10 cellular contexts compared by ENCODE assay signal in the genomic region with DNA sequence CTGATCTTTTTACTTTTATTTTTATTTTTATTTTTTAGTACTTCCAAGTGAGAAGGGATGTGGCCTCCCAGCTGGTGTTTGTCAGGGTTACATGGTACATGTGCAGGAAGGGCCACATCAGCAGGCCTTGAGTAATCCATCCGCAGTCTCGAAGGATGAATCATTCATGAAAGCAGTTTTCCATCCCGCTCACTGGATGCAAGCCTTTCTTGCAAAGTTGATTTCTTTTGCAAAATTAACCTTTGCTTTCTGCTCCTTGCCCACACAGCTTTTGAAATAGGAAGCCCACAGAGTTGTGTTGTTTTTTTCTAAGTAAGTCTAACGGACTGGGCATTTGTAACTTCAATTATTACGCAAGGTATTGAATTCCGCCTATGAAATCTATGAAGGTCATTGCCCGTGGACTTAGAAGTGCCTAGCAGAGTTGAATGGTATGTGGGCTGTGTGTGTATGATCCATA.
DNase-seq lines count a peak whose midpoint lies in the region; ATAC-seq and TF ChIP-seq lines count a peak whose summit lies in the region.
"Had no signal": no experiment of that assay in that cellular context is flagged by ENCODE, and none has a peak within 500 bp of the region (broad histone marks: within the 10 kb centered on the region; RNA-seq: fewer than 3 reads in every experiment).

No MANE protein-coding gene starts in this region.

- H3K27me3 ChIP-seq in AG04450 (ENCODE audit: control insufficient read depth, insufficient read depth, low read length) = no peaks in the 10 kb centered on the region
- no peaks in the 10 kb centered on the region for H3K27me3 ChIP-seq in IMR-90 (ENCODE audit: control insufficient read depth, insufficient read depth, low read length)
- H3K27me3 ChIP-seq in mammary epithelial cell (ENCODE audit: insufficient read depth, low read length) = no peaks in the 10 kb centered on the region
- no peaks in the 10 kb centered on the region for H3K27me3 ChIP-seq in lung (ENCODE audit: control insufficient read depth, insufficient read depth)
- H3K27me3 ChIP-seq: cardiac muscle cell had no signal

- no peak overlapping the region for H3K27ac Mint-ChIP-seq in T-cell

- TF ChIP-seq CTCF in AG04450 (IDR thresholded peaks at IDR 0.05; ENCODE audit: low read depth, low read length) (no peak), IMR-90 (conservative IDR thresholded peaks at IDR 0.05; ENCODE audit: low read depth, low read length) (no peak), mammary epithelial cell (conservative IDR thresholded peaks at IDR 0.05 in 1 of 2, IDR thresholded peaks at IDR 0.05 in 1 of 2; ENCODE audit: extremely low read depth in 1 of 2, insufficient read depth in 1 of 2, low read depth in 1 of 2, low read length in 2 of 2) (no peak), lung (IDR thresholded peaks at IDR 0.05; ENCODE audit: control extremely low read depth, extremely low read depth) (no peak)

- no peak overlapping the region for H2AK9ac ChIP-seq in IMR-90 (replicated peaks; ENCODE audit: low read depth, low read length, poor library complexity)

- H3K4me1 ChIP-seq in IMR-90 (ENCODE audit: control insufficient read depth, insufficient read depth, low read length) (peaks cover 25% of the 10 kb centered on the region), mammary epithelial cell (ENCODE audit: insufficient read depth, low read length) (peaks cover 23% of the 10 kb centered on the region), lung (ENCODE audit: control insufficient read depth in 2 of 2, insufficient read depth in 2 of 2, low read length in 2 of 2) (peaks cover 0 to 3% of the 10 kb centered on the region in 2 donors)

- H3K4me3 Mint-ChIP-seq in T-cell = no peak overlapping the region

- H2AK5ac ChIP-seq in IMR-90 (ENCODE audit: low read depth, low read length) = peak overlapping the region; percentile 6; the same call in 1 of the 2 replicates

- no TSS peak for BruUV-seq in IMR-90 (replicated peaks; lab: Mats Ljungman, UMichigan)
- BruUV-seq in mammary epithelial cell (replicated peaks; lab: Mats Ljungman, UMichigan) = no TSS peak

- peaks cover 51 to 81% of the 10 kb centered on the region in 2 experiments for H3K79me1 ChIP-seq in IMR-90 (ENCODE audit: low read depth in 1 of 2, low read length in 2 of 2)

- H3K9ac ChIP-seq in IMR-90 (ENCODE audit: low read depth, low read length) (peak overlapping the region; percentile 71; the same call in 1 of the 2 replicates), mammary epithelial cell (ENCODE audit: insufficient read depth, low read length) (no peak overlapping the region)

- CTCF ChIA-PET in AG04450 (lab: Charles Lee) (no interaction called here), IMR-90 (lab: Yijun Ruan, JAX) (interaction anchor here (1.1 kb wide), 1 partner anchor 107 kb away, joined by 4 read pairs; no protein-coding TSS in a partner anchor), mammary epithelial cell (lab: Charles Lee; ENCODE audit: low non-redundant PET) (no interaction called here), T-cell (lab: Charles Lee) (interaction anchor here in 1 of 2 donors (0.6 kb wide), 1 partner anchor 10 kb away, joined by 3 read pairs; no protein-coding TSS in a partner anchor)

- peak; percentile 97 for DNase-seq in AG04450 (ENCODE audit: low read depth, low spot score)
- DNase-seq in IMR-90 = peak; percentile 99
- DNase-seq in mammary epithelial cell = peak; percentile 81
- peak; percentile 58 for DNase-seq in lung (ENCODE audit: low spot score)
- DNase-seq in NCI-H2227 treated with DMSO at 0.1 percent for 48 hours (lab: John Stamatoyannopoulos, UW) = no peak
- no peak for DNase-seq in T-cell
- DNase-seq: NCI-H187 had no signal

- H3K9me3 ChIP-seq in AG04450 (ENCODE audit: control insufficient read depth, insufficient read depth, low read length) (no peaks in the 10 kb centered on the region), IMR-90 (ENCODE audit: control insufficient read depth, insufficient read depth, low read length) (no peaks in the 10 kb centered on the region), mammary epithelial cell (replicated peaks; ENCODE audit: insufficient read depth, low read length) (no peaks in the 10 kb centered on the region), lung (ENCODE audit: control insufficient read depth in 2 of 2, insufficient read depth in 1 of 2, low read length in 1 of 2) (no peaks in the 10 kb centered on the region)

- H3K27me3 Mint-ChIP-seq in T-cell = no peaks in the 10 kb centered on the region

- peak overlapping the region; percentile 99 for H2BK5ac ChIP-seq in IMR-90 (ENCODE audit: low read depth, low read length, poor library complexity, severe bottlenecking)

- dilution Hi-C loops in IMR-90 (cut with HindIII; ENCODE audit: low sequenced_read_pairs, unreplicated experiment) = no loop called here
- dilution Hi-C loops in mammary epithelial cell (cut with HindIII; ENCODE audit: low sequenced_read_pairs) = no loop called here

- peak overlapping the region; percentile 93 for H3K56ac ChIP-seq in IMR-90 (ENCODE audit: extremely low read depth, insufficient read depth, low read length)

- no peaks in the 10 kb centered on the region for H3K79me2 ChIP-seq in mammary epithelial cell (ENCODE audit: insufficient read depth, low read length)

- H3K4me3 ChIP-seq in AG04450 (ENCODE audit: low read depth, low read length) (no peak overlapping the region), IMR-90 (ENCODE audit: insufficient read depth, low read depth, low read length) (no peak overlapping the region), mammary epithelial cell (replicated peaks in 1 of 3; ENCODE audit: insufficient read depth in 1 of 3, low read depth in 2 of 3, low read length in 3 of 3) (no peak overlapping the region), lung (no peak overlapping the region)
- H3K4me3 ChIP-seq: cardiac muscle cell had no signal

- H3K27ac ChIP-seq in AG04450 (ENCODE audit: low read depth, low read length) (peak overlapping the region; percentile 95), IMR-90 (ENCODE audit: insufficient read depth, low read length) (peak overlapping the region; percentile 100), mammary epithelial cell (ENCODE audit: insufficient read depth, low read depth, low read length) (no peak overlapping the region), lung (ENCODE audit: low read depth in 1 of 2, low read length in 1 of 2) (no peak overlapping the region)
- H3K27ac ChIP-seq: cardiac muscle cell had no signal

- peak overlapping the region; percentile 91; the same call in 1 of the 2 replicates for H3K23ac ChIP-seq in IMR-90 (ENCODE audit: low read depth, low read length)

- peak overlapping the region; percentile 96; the same call in 1 of the 2 replicates for H3K4ac ChIP-seq in IMR-90 (ENCODE audit: low read depth, low read length)

- intact Hi-C loops in IMR-90 (cut with micrococcal nuclease) (no loop called here), mammary epithelial cell (cut with micrococcal nuclease) (no loop called here)

- POLR2A ChIA-PET in AG04450 (lab: Yijun Ruan, JAX) = interaction anchor here (0.6 to 1.9 kb wide), 7 partner anchors 11 to 181 kb away, joined by 3 to 6 read pairs (median 3); no protein-coding TSS in a partner anchor
- POLR2A ChIA-PET in IMR-90 (lab: Charles Lee; ENCODE audit: unreplicated experiment) = interaction anchor here (0.6 kb wide), 1 partner anchor 17 kb away, joined by 5 read pairs; no protein-coding TSS in a partner anchor
- POLR2A ChIA-PET in T-cell (lab: Charles Lee) = no interaction called here

- H3K14ac ChIP-seq in IMR-90 (replicated peaks; ENCODE audit: low read depth, low read length) = peak overlapping the region; percentile 90

- no peaks in the 10 kb centered on the region for H4K20me1 ChIP-seq in IMR-90 (ENCODE audit: insufficient read depth, low read length)
- H4K20me1 ChIP-seq in mammary epithelial cell (ENCODE audit: insufficient read depth, low read length) = no peaks in the 10 kb centered on the region

- H3K4me1 Mint-ChIP-seq in T-cell = peaks cover 40 to 51% (median 46%) of the 10 kb centered on the region in 3 donors

- H3K9me3 Mint-ChIP-seq in T-cell = peaks cover 0 to 13% (median 4%) of the 10 kb centered on the region in 3 donors

- peak overlapping the region; percentile 92 for H4K91ac ChIP-seq in IMR-90 (ENCODE audit: insufficient read depth, low read depth, low read length)

- peak overlapping the region; percentile 40; the same call in 1 of the 2 replicates for H3K4me2 ChIP-seq in IMR-90 (ENCODE audit: low read depth, low read length)
- peak overlapping the region; percentile 26 for H3K4me2 ChIP-seq in mammary epithelial cell (ENCODE audit: insufficient read depth, low read depth, low read length)

- H4K5ac ChIP-seq in IMR-90 (ENCODE audit: low read depth, low read length) = no peak overlapping the region

- 0% methylated on average over 3 of the region's 7 CpGs; no CpG with 5 or more reads in 1 of the 2 experiments for WGBS in IMR-90 (ENCODE audit: extremely low coverage in 2 of 2, insufficient read length in 1 of 2), 2 experiments
- WGBS in mammary epithelial cell (ENCODE audit: low coverage, missing lambda C conversion rate) = 44% methylated on average over 7 of the region's 7 CpGs
- 26 to 57% methylated on average over 7 of the region's 7 CpGs for WGBS in lung, 2 donors

- peaks cover 41% of the 10 kb centered on the region for H3K36me3 Mint-ChIP-seq in T-cell

- ATAC-seq in IMR-90 (ENCODE audit: low read depth) (peak; percentile 88), lung (ENCODE audit: insufficient read depth, low FRiP score) (peak; percentile 87), HG03469 (IDR thresholded peaks at IDR 0.05; ENCODE audit: unreplicated experiment) (no peak), HG02970 (IDR thresholded peaks at IDR 0.05; ENCODE audit: low FRiP score, unreplicated experiment) (no peak), T-cell (replicated peaks in 1 of 4) (no peak)

- in situ Hi-C loops in IMR-90 (cut with MboI; ENCODE audit: low sequenced_read_pairs) = no loop called here
- in situ Hi-C loops in mammary epithelial cell (cut with MboI; ENCODE audit: low sequenced_read_pairs in 2 of 2) = no loop called here

- no peak for TF ChIP-seq POLR2A in IMR-90 (IDR thresholded peaks at IDR 0.05; ENCODE audit: low read depth, low read length)

- H3K18ac ChIP-seq in IMR-90 (ENCODE audit: low read depth, low read length) = peak overlapping the region; percentile 20; the same call in 1 of the 2 replicates

- H2BK120ac ChIP-seq in IMR-90 (ENCODE audit: low read depth, low read length) = peak overlapping the region; percentile 98

- peaks cover 18% of the 10 kb centered on the region; the same call in 1 of the 2 replicates for H3K9me1 ChIP-seq in IMR-90 (ENCODE audit: insufficient read depth, low read length)

- no peak for TF ChIP-seq RAD21 in IMR-90 (IDR thresholded peaks at IDR 0.05; ENCODE audit: low read length)

- peak overlapping the region; percentile 94 for H2BK20ac ChIP-seq in IMR-90 (ENCODE audit: low read depth, low read length)

- H3K36me3 ChIP-seq in IMR-90 (ENCODE audit: control insufficient read depth, insufficient read depth, low read length) (peaks cover 1% of the 10 kb centered on the region; the same call in 1 of the 2 replicates), mammary epithelial cell (ENCODE audit: insufficient read depth, low read length) (no peaks in the 10 kb centered on the region), lung (ENCODE audit: control insufficient read depth in 2 of 2, insufficient read depth in 2 of 2, low read length in 2 of 2) (no peaks in the 10 kb centered on the region)
- H3K36me3 ChIP-seq: cardiac muscle cell had no signal

- peak overlapping the region; percentile 100; the same call in 2 of the 3 replicates for H2BK15ac ChIP-seq in IMR-90 (ENCODE audit: low read depth, low read length)

- H4K8ac ChIP-seq in IMR-90 (ENCODE audit: low read depth in 2 of 2, low read length in 2 of 2) = peak overlapping the region; percentile 83 to 93; a peak in 3 of 4 replicates

- H2AFZ ChIP-seq in IMR-90 (replicated peaks; ENCODE audit: low read length, poor library complexity) (no peak overlapping the region), mammary epithelial cell (ENCODE audit: low read depth, low read length) (no peak overlapping the region)

Comparison
In these comparisons a context has a peak if more than half of its experiments do, and no peak if none do; other contexts are left out.
1. DNase-seq: peak in AG04450 (single experiment), IMR-90 (single experiment), mammary epithelial cell (single experiment) and lung (single experiment); none in NCI-H2227 treated with DMSO at 0.1 percent for 48 hours (single experiment) and T-cell (0 of 34).
2. H3K27ac ChIP-seq: peak in AG04450 (single experiment) and IMR-90 (single experiment); none in mammary epithelial cell (single experiment) and lung (0 of 2).
3. ATAC-seq: peak in IMR-90 (single experiment) and lung (single experiment); none in HG03469 (single experiment), HG02970 (single experiment) and T-cell (0 of 4).
4. POLR2A ChIA-PET loops: an anchor here in AG04450 (0.6 to 1.9 kb wide) and IMR-90 (0.6 kb wide); none called in T-cell.